In genomic region chr6:90296346-90297123, GRCh38 we compare ENCODE assay signal across 8 cellular contexts. TPM values are rescaled to one million over a fixed set of nuclear protein-coding genes. Genes with fewer than 3 reads are reported as not detected.
DNase-seq lines count a peak whose midpoint lies in the region; ATAC-seq and TF ChIP-seq lines count a peak whose summit lies in the region.

TSS of gene BACH2 (minus strand) at chr6:90296843. CDS start at chr6:90008844, 287,999 bp downstream.

- H3K9ac ChIP-seq in fibroblast of lung (ENCODE audit: insufficient read depth, low read length), result peak within 1 kb of the TSS; percentile 69

- peak within 1 kb of the TSS; percentile 88 for H3K27ac ChIP-seq in CD8-positive, alpha-beta T cell (ENCODE audit: low read depth, low read length)
- H3K27ac ChIP-seq in PC-9 (no peak within 1 kb of the TSS), fibroblast of lung (ENCODE audit: insufficient read depth, low read length) (peak within 1 kb of the TSS; percentile 47)

- peak within 1 kb of the TSS; percentile 94 for H3K27ac Mint-ChIP-seq in CD8-positive, alpha-beta T cell
- peak within 1 kb of the TSS; percentile 93 for H3K27ac Mint-ChIP-seq in activated T-cell treated with anti-CD3 and anti-CD28 coated beads, Interleukin-2, amount 50 U/mL, for 72 hours
- H3K27ac Mint-ChIP-seq in naive B cell, result peak within 1 kb of the TSS; percentile 97 to 99 (median 98)

- H2AFZ ChIP-seq in PC-9 (0 out of 2 replicates have a peak within 1 kb of the TSS, but pooled peaks have one; percentile 39), fibroblast of lung (ENCODE audit: low read length) (peak within 1 kb of the TSS; percentile 68)

- no peaks in the 10 kb centered on the region for H3K27me3 ChIP-seq in CD8-positive, alpha-beta T cell (ENCODE audit: insufficient read depth, low read length)
- 0 out of 2 replicates have a peak, but pooled peaks cover 5% of the 10 kb centered on the region for H3K27me3 ChIP-seq in PC-9 (ENCODE audit: insufficient read depth, low read depth)
- no peaks in the 10 kb centered on the region for H3K27me3 ChIP-seq in fibroblast of lung (ENCODE audit: control insufficient read depth, insufficient read depth, low read length)

- H3K4me2 ChIP-seq in PC-9, result peak within 1 kb of the TSS; percentile 78
- H3K4me2 ChIP-seq in fibroblast of lung (ENCODE audit: extremely low read depth, insufficient read depth, low read length), result peak within 1 kb of the TSS; percentile 83

- H3K79me2 ChIP-seq in PC-9 (ENCODE audit: low read depth) (no peaks in the 10 kb centered on the region), fibroblast of lung (ENCODE audit: control insufficient read depth, insufficient read depth, low read length) (no peaks in the 10 kb centered on the region)

- peaks cover 27% of the 10 kb centered on the region for H3K4me1 ChIP-seq in CD8-positive, alpha-beta T cell (ENCODE audit: insufficient read depth, low read length)
- H3K4me1 ChIP-seq in PC-9 (replicated peaks; ENCODE audit: insufficient read depth) (peaks cover 9% of the 10 kb centered on the region; the same call in 1 of the 2 replicates), fibroblast of lung (ENCODE audit: control insufficient read depth, extremely low read depth, insufficient read depth, low read length) (peaks cover 2% of the 10 kb centered on the region)

- H3F3A ChIP-seq in PC-9 (ENCODE audit: insufficient read depth, low read depth), result no peaks in the 10 kb centered on the region

- peaks cover 38% of the 10 kb centered on the region for H3K4me1 Mint-ChIP-seq in CD8-positive, alpha-beta T cell (ENCODE audit: low read depth)
- peaks cover 56% of the 10 kb centered on the region for H3K4me1 Mint-ChIP-seq in activated T-cell treated with anti-CD3 and anti-CD28 coated beads, Interleukin-2, amount 50 U/mL, for 72 hours (ENCODE audit: low read depth)
- H3K4me1 Mint-ChIP-seq in naive B cell, result peaks cover 33 to 66% (median 57%) of the 10 kb centered on the region in 3 donors

- peak within 1 kb of the TSS; percentile 94 for H3K4me3 Mint-ChIP-seq in CD8-positive, alpha-beta T cell
- H3K4me3 Mint-ChIP-seq in activated T-cell treated with anti-CD3 and anti-CD28 coated beads, Interleukin-2, amount 50 U/mL, for 72 hours, result peak within 1 kb of the TSS; percentile 97
- H3K4me3 Mint-ChIP-seq in naive B cell, result peak within 1 kb of the TSS; percentile 89 to 99 (median 96)

- H3K9me3 ChIP-seq in CD8-positive, alpha-beta T cell (ENCODE audit: low read length), result no peaks in the 10 kb centered on the region
- H3K9me3 ChIP-seq in PC-9 (ENCODE audit: insufficient read depth, low read depth) (no peaks in the 10 kb centered on the region), fibroblast of lung (ENCODE audit: control insufficient read depth, insufficient read depth, low read depth, low read length) (no peaks in the 10 kb centered on the region)

- no peaks in the 10 kb centered on the region for H4K20me1 ChIP-seq in PC-9 (ENCODE audit: insufficient read depth)
- H4K20me1 ChIP-seq in fibroblast of lung (ENCODE audit: control insufficient read depth, extremely low read depth, insufficient read depth, low read length), result no peaks in the 10 kb centered on the region

- peak; percentile 74 for ATAC-seq in CD8-positive, alpha-beta T cell
- peak; percentile 74 for ATAC-seq in GM21447 (IDR thresholded peaks at IDR 0.05; ENCODE audit: unreplicated experiment)
- ATAC-seq in activated T-cell treated with anti-CD3 and anti-CD28 coated beads, Interleukin-2, amount 50 U/mL, for 72 hours (replicated peaks in 1 of 2), result peak; percentile 74 to 76
- peak; percentile 68 to 71 for ATAC-seq in naive B cell (ENCODE audit: low read depth in 2 of 2)

- TF ChIP-seq CTCF in CD8-positive, alpha-beta T cell (IDR thresholded peaks at IDR 0.05), result no peak
- TF ChIP-seq CTCF in PC-9 (conservative IDR thresholded peaks at IDR 0.05) (no peak), fibroblast of lung (conservative IDR thresholded peaks at IDR 0.05 in 1 of 2, IDR thresholded peaks at IDR 0.05 in 1 of 2; ENCODE audit: low read depth in 1 of 2, low read length in 2 of 2) (peak in 1 of 2 donors; percentile 26)

- H3K36me3 Mint-ChIP-seq in CD8-positive, alpha-beta T cell, result peaks cover 22% of the 10 kb centered on the region
- H3K36me3 Mint-ChIP-seq in activated T-cell treated with anti-CD3 and anti-CD28 coated beads, Interleukin-2, amount 50 U/mL, for 72 hours (ENCODE audit: insufficient read depth in 2 of 2), result peaks cover 16 to 23% of the 10 kb centered on the region in 2 donors
- H3K36me3 Mint-ChIP-seq in naive B cell, result peaks cover 8 to 24% of the 10 kb centered on the region in 2 donors

- POLR2A ChIA-PET in CD8-positive, alpha-beta T cell (lab: Charles Lee), result interaction anchor here (1.1 to 3.9 kb wide), 10 partner anchors 12 to 467 kb away, joined by 3 to 21 read pairs (median 4); partner anchors contain the start of gene CASP8AP2
- POLR2A ChIA-PET in PC-9 (lab: Charles Lee; ENCODE audit: unreplicated experiment), result no interaction called here

- no peaks in the 10 kb centered on the region for H3K9me2 ChIP-seq in PC-9 (ENCODE audit: insufficient read depth)

- H3K9me3 Mint-ChIP-seq in CD8-positive, alpha-beta T cell, result no peaks in the 10 kb centered on the region
- H3K9me3 Mint-ChIP-seq in activated T-cell treated with anti-CD3 and anti-CD28 coated beads, Interleukin-2, amount 50 U/mL, for 72 hours, result no peaks in the 10 kb centered on the region
- no peaks in the 10 kb centered on the region for H3K9me3 Mint-ChIP-seq in naive B cell

- no TSS peak for BruUV-seq in PC-9 (replicated peaks; lab: Mats Ljungman, UMichigan)

- no peaks in the 10 kb centered on the region for H3K36me3 ChIP-seq in CD8-positive, alpha-beta T cell (ENCODE audit: insufficient read depth, low read length)
- H3K36me3 ChIP-seq in PC-9 (ENCODE audit: low read depth) (no peaks in the 10 kb centered on the region), fibroblast of lung (ENCODE audit: control insufficient read depth, insufficient read depth, low read length) (no peaks in the 10 kb centered on the region)

- DNase-seq in CD8-positive, alpha-beta T cell, result peak; percentile 87 to 97 (median 94)
- peak; percentile 86 for DNase-seq in HuH-7 (ENCODE audit: low spot score)
- peak; percentile 57 to 78 for DNase-seq in PC-9
- DNase-seq in activated T-cell treated with anti-CD3 and anti-CD28 coated beads, Interleukin-2, amount 50 U/mL, for 72 hours, result peak; percentile 94 to 96
- DNase-seq in fibroblast of lung (ENCODE audit: low read depth in 2 of 2), result peak; percentile 92 to 93
- peak; percentile 95 for DNase-seq in naive B cell
- peak; percentile 88 to 95 for DNase-seq in stimulated activated CD8-positive, alpha-beta memory T cell treated with anti-CD3 and anti-CD28 coated beads, Interleukin-7, amount 100 ng/mL, for 48 hours (ENCODE audit: extremely low read depth in 1 of 2, low read depth in 1 of 2)

- H3K27me3 Mint-ChIP-seq in CD8-positive, alpha-beta T cell (ENCODE audit: low read depth), result no peaks in the 10 kb centered on the region
- H3K27me3 Mint-ChIP-seq in activated T-cell treated with anti-CD3 and anti-CD28 coated beads, Interleukin-2, amount 50 U/mL, for 72 hours (ENCODE audit: low read depth), result peaks cover 12% of the 10 kb centered on the region
- H3K27me3 Mint-ChIP-seq in naive B cell, result no peaks in the 10 kb centered on the region

- CTCF ChIA-PET in CD8-positive, alpha-beta T cell (lab: Charles Lee), result interaction anchor here (0.9 to 4.0 kb wide), 16 partner anchors 11 to 356 kb away, joined by 3 to 18 read pairs (median 4); no protein-coding TSS in a partner anchor
- CTCF ChIA-PET in PC-9 (lab: Charles Lee), result interaction anchor here (0.8 kb wide), 1 partner anchor 96 kb away, joined by 18 read pairs; no protein-coding TSS in a partner anchor

- peak within 1 kb of the TSS; percentile 69 for H3K4me3 ChIP-seq in CD8-positive, alpha-beta T cell (ENCODE audit: low read depth, low read length)
- H3K4me3 ChIP-seq in PC-9 (peak within 1 kb of the TSS; percentile 57), fibroblast of lung (replicated peaks in 1 of 4; ENCODE audit: control extremely low read depth in 1 of 4, insufficient read depth in 1 of 4, low read depth in 3 of 4, low read length in 4 of 4) (peak within 1 kb of the TSS; percentile 60 to 71 (median 66))

- intact Hi-C loops in CD8-positive, alpha-beta T cell (cut with DNase I, micrococcal nuclease), result loop anchor here (1.0 to 5.0 kb wide), 12 partner anchors 22 to 467 kb away; partner anchors contain the start of gene CASP8AP2 (in 1 of the 2)
- intact Hi-C loops in PC-9 (cut with micrococcal nuclease; ENCODE audit: unreplicated experiment), result loop anchor here (2.0 to 10.0 kb wide), 4 partner anchors 114 to 356 kb away; no protein-coding TSS in a partner anchor

RNA-seq across cellular contexts. Expression of gene BACH2, which starts in this region (rescaled TPM):
- 100 to 1,000 TPM; 162 to 164 TPM for total RNA-seq in CD8-positive, alpha-beta T cell
- total RNA-seq in PC-9 (2021) (2.3 and 4.2 TPM in 2 replicates), fibroblast of lung (1.5 and 2.6 TPM in 2 replicates)
- total RNA-seq in activated T-cell treated with anti-CD3 and anti-CD28 coated beads, Interleukin-2, amount 50 U/mL, for 72 hours, result 100 to 1,000 TPM; 101 to 111 TPM
- polyA plus RNA-seq in fibroblast of lung (2.2 TPM in 2 replicates), naive B cell (ENCODE audit: low read depth in 6 of 6) (100 to 1,000 TPM in 1 of 6 donors, 10 to 100 TPM in 5; 31.0 to 130 (median 78.4) TPM)
- 1.8 and 2.2 TPM in 2 replicates for polyA plus RNA-seq in fibroblast of lung (2012)
- 4.0 and 5.5 TPM in 2 replicates for polyA minus RNA-seq in fibroblast of lung (ENCODE audit: low replicate concordance)

Comparison
In these comparisons a context has a peak if more than half of its experiments do, and no peak if none do; other contexts are left out.
1. RNA of gene BACH2 (total RNA-seq): 162 to 164 TPM in CD8-positive, alpha-beta T cell and 101 to 111 TPM in activated T-cell treated with anti-CD3 and anti-CD28 coated beads, Interleukin-2, amount 50 U/mL, for 72 hours; 1.5 to 2.6 TPM in fibroblast of lung and 2.3 to 4.2 TPM in PC-9; every median in the first group is over 10 times any median in the second.
2. RNA of gene BACH2 (polyA plus RNA-seq): 31.0 to 130 TPM in naive B cell; 1.8 to 2.2 TPM in fibroblast of lung; every median in the first group is over 4 times any median in the second.
3. Peak in every context shown above with its lines, with median percentiles within 50 percentile points of each other: ATAC-seq, DNase-seq, H3K4me3 ChIP-seq, H3K27ac Mint-ChIP-seq and H3K4me3 Mint-ChIP-seq.